Comparison of ENCODE assay signal across 21 cellular contexts in genomic region chr12:15423629-15424028, GRCh38.
A peak's percentile ranks its signal among the peaks of the same experiment; 100 is the strongest.
DNase-seq lines count a peak whose midpoint lies in the region; ATAC-seq and TF ChIP-seq lines count a peak whose summit lies in the region.
"Had no signal": no experiment of that assay in that cellular context is flagged by ENCODE, and none has a peak within 500 bp of the region (broad histone marks: within the 10 kb centered on the region; RNA-seq: fewer than 3 reads in every experiment).

No MANE protein-coding gene starts in this region.

- DNase-seq in AG09319 (ENCODE audit: extremely low read depth, low read depth) = peak; percentile 18
- peak; percentile 83 for DNase-seq in HCEC 1CT
- no peak for DNase-seq in SK-N-SH
- DNase-seq in fibroblast of peridontal ligament (ENCODE audit: extremely low read depth) = peak; percentile 8
- no peak for DNase-seq in chondrocyte (ENCODE audit: low spot score)
- DNase-seq in smooth muscle cell (lab: John Stamatoyannopoulos, UW; ENCODE audit: unreplicated experiment) = no peak
- DNase-seq in tibial nerve (ENCODE audit: low spot score in 2 of 2) = no peak
- DNase-seq: ACHN; activated CD4-positive, CD25-positive, alpha-beta regulatory T cell; activated effector memory CD4-positive, alpha-beta T cell treated with anti-CD3 and anti-CD28 coated beads, Interleukin-2, amount 50 U/mL, for 16 hours; Kasumi-1; left ventricle myocardium inferior; NCI-H1694 treated with DMSO at 0.1 percent for 48 hours; NCI-H510A; pancreas; Peyer's patch; T-helper 1 cell had no signal

- H3K9me3 ChIP-seq in SK-N-SH (no peaks in the 10 kb centered on the region), smooth muscle cell (replicated peaks; ENCODE audit: low read depth) (no peaks in the 10 kb centered on the region), tibial nerve (no peaks in the 10 kb centered on the region)
- H3K9me3 ChIP-seq: ascending aorta, left ventricle myocardium inferior, pancreas, Peyer's patch had no signal

- H3K36me3 ChIP-seq in SK-N-SH (replicated peaks in 1 of 2; ENCODE audit: control insufficient read depth in 1 of 2, insufficient read depth in 2 of 2, low read length in 1 of 2) (no peaks in the 10 kb centered on the region), smooth muscle cell (ENCODE audit: low read depth) (no peaks in the 10 kb centered on the region), tibial nerve (no peaks in the 10 kb centered on the region)
- H3K36me3 ChIP-seq: ascending aorta, left ventricle myocardium inferior, pancreas, Peyer's patch had no signal

- no peak for TF ChIP-seq CTCF in AG09319 (IDR thresholded peaks at IDR 0.05; ENCODE audit: low read depth, low read length)
- TF ChIP-seq CTCF in SK-N-SH (IDR thresholded peaks at IDR 0.05) = no peak
- TF ChIP-seq CTCF in chondrocyte (IDR thresholded peaks at IDR 0.05) = no peak
- no peak for TF ChIP-seq CTCF in smooth muscle cell (IDR thresholded peaks at IDR 0.05; ENCODE audit: borderline replicate concordance, insufficient read depth, poor library complexity, severe bottlenecking)
- TF ChIP-seq CTCF in tibial nerve (IDR thresholded peaks at IDR 0.05) = no peak

- no peak overlapping the region for H2AFZ ChIP-seq in SK-N-SH (ENCODE audit: low read depth)
- no peak overlapping the region for H2AFZ ChIP-seq in smooth muscle cell (ENCODE audit: low read depth)

- no peak overlapping the region for H3K27ac Mint-ChIP-seq in chondrocyte (ENCODE audit: unreplicated experiment)
- H3K27ac Mint-ChIP-seq: stimulated activated naive CD8-positive, alpha-beta T cell treated with anti-CD3 and anti-CD28 coated beads, Interleukin-15, Interleukin-2, amounts not matched to agents 100 ng/mL and 50 ng/mL, for 24 hours had no signal

- H3K9ac ChIP-seq in SK-N-SH = no peak overlapping the region
- no peak overlapping the region for H3K9ac ChIP-seq in smooth muscle cell (ENCODE audit: low read depth)

- H3K79me2 ChIP-seq in SK-N-SH (ENCODE audit: insufficient read depth) = no peaks in the 10 kb centered on the region
- H3K79me2 ChIP-seq in smooth muscle cell (ENCODE audit: low read depth) = no peaks in the 10 kb centered on the region

- no peak for ATAC-seq in GM18505 (IDR thresholded peaks at IDR 0.05; ENCODE audit: unreplicated experiment)
- ATAC-seq: pancreas had no signal

- H3K9me2 ChIP-seq in SK-N-SH = peaks cover 7% of the 10 kb centered on the region; the same call in 1 of the 2 replicates

- no peak for TF ChIP-seq POLR2A in tibial nerve (IDR thresholded peaks at IDR 0.05)
- no peak for TF ChIP-seq POLR2A in GM18505 (IDR thresholded peaks at IDR 0.05; ENCODE audit: borderline replicate concordance, extremely low read depth, insufficient read depth, insufficient read length)

- H3K36me3 Mint-ChIP-seq in chondrocyte (ENCODE audit: low read depth) = no peaks in the 10 kb centered on the region

- H3K27me3 ChIP-seq in SK-N-SH (ENCODE audit: insufficient read depth) (no peaks in the 10 kb centered on the region), smooth muscle cell (ENCODE audit: low read depth) (no peaks in the 10 kb centered on the region), tibial nerve (no peaks in the 10 kb centered on the region)
- H3K27me3 ChIP-seq: ascending aorta, pancreas, Peyer's patch had no signal

- H3K27me3 Mint-ChIP-seq in chondrocyte (ENCODE audit: low read depth) = no peaks in the 10 kb centered on the region

- H3K4me1 ChIP-seq in SK-N-SH (ENCODE audit: control insufficient read depth in 1 of 2, insufficient read depth in 2 of 2, low read depth in 1 of 2, low read length in 1 of 2) (no peaks in the 10 kb centered on the region), smooth muscle cell (ENCODE audit: low read depth) (no peaks in the 10 kb centered on the region), tibial nerve (no peaks in the 10 kb centered on the region)
- H3K4me1 ChIP-seq: ascending aorta, left ventricle myocardium inferior, pancreas, Peyer's patch had no signal

- H3K4me2 ChIP-seq in SK-N-SH (no peak overlapping the region), smooth muscle cell (no peak overlapping the region)

- 29% methylated on average over 2 of the region's 2 CpGs for WGBS in SK-N-SH (ENCODE audit: low lambda C conversion rate)
- 58% methylated on average over 2 of the region's 2 CpGs for WGBS in smooth muscle cell (ENCODE audit: low lambda C conversion rate)
- WGBS in tibial nerve, 2 donors = 65% methylated on average over 2 of the region's 2 CpGs

- TF ChIP-seq EP300 in SK-N-SH (IDR thresholded peaks at IDR 0.05; ENCODE audit: borderline replicate concordance in 1 of 2, low read depth in 1 of 2, low read length in 1 of 2) (no peak), tibial nerve (IDR thresholded peaks at IDR 0.05) (no peak)

- H3K4me3 ChIP-seq in SK-N-SH (ENCODE audit: low read depth in 2 of 2, low read length in 1 of 2) (no peak overlapping the region), smooth muscle cell (no peak overlapping the region), tibial nerve (no peak overlapping the region)
- H3K4me3 ChIP-seq: ascending aorta, left ventricle myocardium inferior, pancreas, Peyer's patch had no signal

- no peak for TF ChIP-seq RAD21 in SK-N-SH (IDR thresholded peaks at IDR 0.05; ENCODE audit: low read length)

- H4K20me1 ChIP-seq in SK-N-SH (ENCODE audit: insufficient read depth) (no peaks in the 10 kb centered on the region), smooth muscle cell (ENCODE audit: low read depth) (no peaks in the 10 kb centered on the region)

- H3K4me1 Mint-ChIP-seq in chondrocyte (ENCODE audit: low read depth) = peaks cover 9% of the 10 kb centered on the region

- H3K27ac ChIP-seq in SK-N-SH (ENCODE audit: low read depth in 2 of 2, low read length in 1 of 2) = no peak overlapping the region
- H3K27ac ChIP-seq in smooth muscle cell (ENCODE audit: low read depth) = no peak overlapping the region
- no peak overlapping the region for H3K27ac ChIP-seq in tibial nerve
- H3K27ac ChIP-seq: ascending aorta, HL-60, left ventricle myocardium inferior, pancreas, Peyer's patch had no signal

- H3F3A ChIP-seq in SK-N-SH (replicated peaks; ENCODE audit: insufficient read depth) (no peaks in the 10 kb centered on the region), smooth muscle cell (ENCODE audit: low read depth) (no peaks in the 10 kb centered on the region)

- no peak overlapping the region for H3K4me3 Mint-ChIP-seq in chondrocyte (ENCODE audit: unreplicated experiment)
- H3K4me3 Mint-ChIP-seq: stimulated activated naive CD8-positive, alpha-beta T cell treated with anti-CD3 and anti-CD28 coated beads, Interleukin-15, Interleukin-2, amounts not matched to agents 100 ng/mL and 50 ng/mL, for 24 hours had no signal

- POLR2A ChIA-PET in SK-N-SH (lab: Yijun Ruan, JAX) = no interaction called here

- H3K9me3 Mint-ChIP-seq in chondrocyte (ENCODE audit: low read depth) = no peaks in the 10 kb centered on the region

- CTCF ChIA-PET in SK-N-SH (lab: Yijun Ruan, JAX) = no interaction called here

TF ChIP-seq in SK-N-SH, 30 proteins besides CTCF, POLR2A, EP300 and RAD21:
- 0 out of 2 replicates have a peak, but pooled peaks have one; percentile 11 for TF ChIP-seq JUND (IDR thresholded peaks at IDR 0.05)
- TF ChIP-seq EZH2phosphoT487 (IDR thresholded peaks at IDR 0.05; ENCODE audit: borderline replicate concordance, low read depth) = no peak
- no peak for TF ChIP-seq TAF1 (IDR thresholded peaks at IDR 0.05; ENCODE audit: borderline replicate concordance, low read depth, low read length)

Comparison
In these comparisons a context has a peak if more than half of its experiments do, and no peak if none do; other contexts are left out.
1. DNase-seq: peak in AG09319 (single experiment), HCEC 1CT (single experiment) and fibroblast of peridontal ligament (single experiment); none in SK-N-SH (single experiment), chondrocyte (single experiment), smooth muscle cell (single experiment) and tibial nerve (0 of 2).